ENCODE assay signal across 15 cellular contexts in genomic region chr22:43134553-43134952, GRCh38. TPM values are rescaled to one million over a fixed set of nuclear protein-coding genes. Genes with fewer than 3 reads are reported as not detected.
DNase-seq lines count a peak whose midpoint lies in the region; ATAC-seq, FAIRE-seq and TF ChIP-seq lines count a peak whose summit lies in the region.
"Had no signal": no experiment of that assay in that cellular context is flagged by ENCODE, and none has a peak within 500 bp of the region (broad histone marks: within the 10 kb centered on the region; RNA-seq: fewer than 3 reads in every experiment).

No MANE protein-coding gene starts in this region.

- H3K36me3 ChIP-seq in K562 (ENCODE audit: control insufficient read depth, insufficient read depth, low read length) = peaks cover 71% of the 10 kb centered on the region
- H3K36me3 ChIP-seq in osteoblast (ENCODE audit: insufficient read depth, low read length) = peaks cover 46% of the 10 kb centered on the region

- H2AFZ ChIP-seq in K562 (ENCODE audit: low read depth, low read length) = no peak overlapping the region
- H2AFZ ChIP-seq in osteoblast (ENCODE audit: low read length) = no peak overlapping the region

- no peaks in the 10 kb centered on the region for H3K27me3 ChIP-seq in K562 (ENCODE audit: control insufficient read depth in 2 of 2, insufficient read depth in 2 of 2, low read length in 2 of 2)
- H3K27me3 ChIP-seq in osteoblast (ENCODE audit: insufficient read depth, low read length) = no peaks in the 10 kb centered on the region

- no peak overlapping the region for H3K4me2 ChIP-seq in K562 (ENCODE audit: insufficient read depth, low read length)
- no peak overlapping the region for H3K4me2 ChIP-seq in osteoblast (ENCODE audit: insufficient read depth, low read length)

- no peak for DNase-seq in GM12891 (ENCODE audit: insufficient read length, low spot score)
- DNase-seq in K562 (ENCODE audit: extremely low read depth in 1 of 4, low spot score in 3 of 4) = no peak
- DNase-seq in osteoblast (ENCODE audit: insufficient read length, low spot score, missing footprints) = peak; percentile 39
- DNase-seq in NCI-H2081 treated with DMSO at 0.1 percent for 48 hours (lab: John Stamatoyannopoulos, UW) = no peak
- DNase-seq: C1 segment of cervical spinal cord; Calu3; CD4-positive, alpha-beta memory T cell; COR-L47; DMS53; DMS79 treated with DMSO at 0.1 percent for 48 hours; GOT3; HFFc6 had no signal

- TF ChIP-seq CTCF in K562 (IDR thresholded peaks at IDR 0.05 in 2 of 3, conservative IDR thresholded peaks at IDR 0.05 in 1 of 3; ENCODE audit: insufficient read depth in 2 of 3, low read depth in 1 of 3, low read length in 3 of 3) = no peak
- TF ChIP-seq CTCF in osteoblast (IDR thresholded peaks at IDR 0.05; ENCODE audit: extremely low read depth, low read depth, low read length) = no peak

- BruUV-seq in K562 (replicated peaks; lab: Mats Ljungman, UMichigan) = no TSS peak

- intact Hi-C loops in K562 (cut with micrococcal nuclease) = no loop called here

- FAIRE-seq in GM12891 (lab: Jason Lieb, UNC) (peak; percentile 23), K562 (lab: Jason Lieb, UNC) (no peak)
- FAIRE-seq: G401.6, H54 had no signal

- peaks cover 0 to 7% of the 10 kb centered on the region in 2 experiments; a peak in 3 of 5 replicates for H3K4me1 ChIP-seq in K562 (replicated peaks in 1 of 2; ENCODE audit: control insufficient read depth in 2 of 2, insufficient read depth in 2 of 2, low read length in 2 of 2)
- no peaks in the 10 kb centered on the region for H3K4me1 ChIP-seq in osteoblast (ENCODE audit: insufficient read depth, low read length)
- H3K4me1 ChIP-seq: HAP-1 had no signal

- TF ChIP-seq EP300 in K562 (IDR thresholded peaks at IDR 0.05; ENCODE audit: low read length) = no peak

- TF ChIP-seq POLR2A in GM12891 (IDR thresholded peaks at IDR 0.05; ENCODE audit: low read depth, low read length) (no peak), K562 (conservative IDR thresholded peaks at IDR 0.05) (no peak)

- no peaks in the 10 kb centered on the region for H3K9me1 ChIP-seq in K562 (ENCODE audit: control insufficient read depth, insufficient read depth, low read length)

- POLR2A ChIA-PET in K562 (lab: Yijun Ruan, JAX) = no interaction called here

- no peak for TF ChIP-seq RAD21 in K562 (CRISPR knock-in tag; conservative IDR thresholded peaks at IDR 0.05 in 1 of 2, IDR thresholded peaks at IDR 0.05 in 1 of 2)

- ATAC-seq in K562 = no peak

- H3K4me3 ChIP-seq in K562 = no peak overlapping the region
- no peak overlapping the region for H3K4me3 ChIP-seq in osteoblast (ENCODE audit: insufficient read depth, low read length)
- H3K4me3 ChIP-seq: HAP-1 had no signal

- no peak overlapping the region for H3K9ac ChIP-seq in K562 (ENCODE audit: insufficient read depth in 1 of 2, low read depth in 2 of 2, low read length in 2 of 2)

- no peaks in the 10 kb centered on the region for H3K9me3 ChIP-seq in K562 (replicated peaks; ENCODE audit: control insufficient read depth, insufficient read depth, low read depth, low read length)
- no peaks in the 10 kb centered on the region for H3K9me3 ChIP-seq in osteoblast (ENCODE audit: low read depth, low read length)
- H3K9me3 ChIP-seq: HAP-1 had no signal

- CTCF ChIA-PET in K562 (lab: Yijun Ruan, JAX; ENCODE audit: low intra/inter-chr PET ratio) = no interaction called here

- in situ Hi-C loops in K562 (cut with MboI) = no loop called here

- 100% methylated on average over 2 of the region's 4 CpGs for whole genome bisulfite sequencing in K562 (ENCODE audit: insufficient coverage, low coverage, missing lambda C conversion rate)

- H4K20me1 ChIP-seq in K562 (replicated peaks; ENCODE audit: control insufficient read depth, insufficient read depth, low read length) = no peaks in the 10 kb centered on the region
- no peaks in the 10 kb centered on the region for H4K20me1 ChIP-seq in osteoblast (ENCODE audit: insufficient read depth, low read length)

- H3K27ac ChIP-seq in K562 (ENCODE audit: extremely low read depth, low read depth, low read length) (no peak overlapping the region), osteoblast (ENCODE audit: low read depth, low read length) (no peak overlapping the region)

- H3K79me2 ChIP-seq in K562 (ENCODE audit: control insufficient read depth, insufficient read depth, low read length) = no peaks in the 10 kb centered on the region
- H3K79me2 ChIP-seq in osteoblast (ENCODE audit: insufficient read depth, low read length) = no peaks in the 10 kb centered on the region

RNA-seq across cellular contexts. Expression of gene MCAT, which starts 8.6 kb away (rescaled TPM):
- 12.8 TPM for polyA plus RNA-seq in GM12891 (2012; ENCODE audit: low read depth, missing spikeins)
- 25.0 and 49.3 TPM in 2 replicates for total RNA-seq in K562 (2011; cell fraction: chromatin; rRNA removed; ENCODE audit: low replicate concordance)
- total RNA-seq in K562 (2011; cell fraction: nucleolus; rRNA removed) = 30.9 and 31.7 TPM in 2 replicates
- total RNA-seq in K562 (2011; cell fraction: nucleoplasm; rRNA removed) = 31.2 and 31.8 TPM in 2 replicates
- total RNA-seq in K562 (2014; rRNA removed) = 23.7 and 28.4 TPM in 2 replicates
- total RNA-seq in K562 (2014; rRNA removed; fragmentation: Illumina TruSeq; extraction: Trizol) = 8.1 and 9.6 TPM in 2 replicates
- total RNA-seq in K562 (2015; rRNA removed; fragmentation: Illumina TruSeq; extraction: Trizol) = 11.7 and 12.4 TPM in 2 replicates
- total RNA-seq in K562 (2021) = 26.3 and 27.8 TPM in 2 replicates
- 13.9 and 14.0 TPM in 2 replicates for polyA plus RNA-seq in K562 (2011; rRNA removed)
- 17.7 and 40.8 TPM in 2 replicates for polyA plus RNA-seq in K562 (2011; cell fraction: cytosol; rRNA removed)
- polyA plus RNA-seq in K562 (2011; cell fraction: nucleus; rRNA removed) = 13.2 and 14.3 TPM in 2 replicates
- 12.8 and 15.3 TPM in 2 replicates for polyA plus RNA-seq in K562 (2012)
- polyA plus RNA-seq in K562 (2014; fragmentation: Illumina TruSeq; extraction: Trizol) = 15.0 TPM in 2 replicates
- polyA plus RNA-seq in K562 (2014; fragmentation: Nextera tagmentation; extraction: Ambion mirVana) = 1 to 10 TPM; 3.3 to 4.6 TPM
- 25.3 and 27.7 TPM in 2 replicates for polyA plus RNA-seq in K562 (2014; rRNA removed)
- 15.7 and 17.6 TPM in 2 replicates for polyA minus RNA-seq in K562 (2011; rRNA and poly(A)+ RNA removed)
- polyA minus RNA-seq in K562 (2011; cell fraction: cytosol; rRNA and poly(A)+ RNA removed) = 9.4 and 11.2 TPM in 2 replicates
- polyA minus RNA-seq in K562 (2011; cell fraction: nucleus; rRNA and poly(A)+ RNA removed) = 8.2 and 15.8 TPM in 2 replicates
- total RNA-seq in osteoblast = 12.7 and 21.4 TPM in 2 replicates

RNA-seq across cellular contexts. Expression of gene TSPO, which starts 16.8 kb away (rescaled TPM):
- 5.6 TPM for polyA plus RNA-seq in GM12891 (2012; ENCODE audit: low read depth, missing spikeins)
- 4.2 and 18.3 TPM in 2 replicates for total RNA-seq in K562 (2011; cell fraction: chromatin; rRNA removed; ENCODE audit: low replicate concordance)
- total RNA-seq in K562 (2011; cell fraction: nucleolus; rRNA removed) = 30.4 and 33.7 TPM in 2 replicates
- total RNA-seq in K562 (2011; cell fraction: nucleoplasm; rRNA removed) = 12.2 and 13.5 TPM in 2 replicates
- total RNA-seq in K562 (2014; rRNA removed) = 108 and 141 TPM in 2 replicates
- total RNA-seq in K562 (2014; rRNA removed; fragmentation: Illumina TruSeq; extraction: Trizol) = 6.0 and 7.2 TPM in 2 replicates
- 25.3 and 29.2 TPM in 2 replicates for total RNA-seq in K562 (2015; rRNA removed; fragmentation: Illumina TruSeq; extraction: Trizol)
- total RNA-seq in K562 (2021) = 81.7 and 82.4 TPM in 2 replicates
- polyA plus RNA-seq in K562 (2011; rRNA removed) = 29.0 and 49.9 TPM in 2 replicates
- 81.9 and 251 TPM in 2 replicates for polyA plus RNA-seq in K562 (2011; cell fraction: cytosol; rRNA removed)
- polyA plus RNA-seq in K562 (2011; cell fraction: nucleus; rRNA removed) = 42.5 and 50.8 TPM in 2 replicates
- 45.5 and 82.4 TPM in 2 replicates for polyA plus RNA-seq in K562 (2012)
- 11.5 and 38.8 TPM in 2 replicates for polyA plus RNA-seq in K562 (2014; fragmentation: Illumina TruSeq; extraction: Trizol)
- 10 to 100 TPM in 1 of 2 experiments, 1 to 10 TPM in 1; 4.9 to 18.0 TPM for polyA plus RNA-seq in K562 (2014; fragmentation: Nextera tagmentation; extraction: Ambion mirVana)
- 126 and 139 TPM in 2 replicates for polyA plus RNA-seq in K562 (2014; rRNA removed)
- polyA minus RNA-seq in K562 (2011; rRNA and poly(A)+ RNA removed) = 2.7 and 3.9 TPM in 2 replicates
- 15.2 and 30.7 TPM in 2 replicates for polyA minus RNA-seq in K562 (2011; cell fraction: cytosol; rRNA and poly(A)+ RNA removed)
- polyA minus RNA-seq in K562 (2011; cell fraction: nucleus; rRNA and poly(A)+ RNA removed) = 7.3 and 7.7 TPM in 2 replicates
- total RNA-seq in osteoblast = 274 and 297 TPM in 2 replicates

RNA-seq across cellular contexts. Expression of gene BIK, which starts 24.0 kb away (rescaled TPM):
- polyA plus RNA-seq in GM12891 (2012; ENCODE audit: low read depth, missing spikeins) = 8.7 TPM
- not detected in 2 replicates for total RNA-seq in K562 (2011; cell fraction: chromatin; rRNA removed; ENCODE audit: low replicate concordance)
- 0.33 TPM in 1 of 2 replicates, not detected in the other for total RNA-seq in K562 (2011; cell fraction: nucleolus; rRNA removed)
- not detected in 2 replicates for total RNA-seq in K562 (2011; cell fraction: nucleoplasm; rRNA removed)
- total RNA-seq in K562 (2014; rRNA removed) = 0.18 and 0.69 TPM in 2 replicates
- total RNA-seq in K562 (2014; rRNA removed; fragmentation: Illumina TruSeq; extraction: Trizol) = 0.15 and 0.19 TPM in 2 replicates
- not detected in 2 replicates for total RNA-seq in K562 (2015; rRNA removed; fragmentation: Illumina TruSeq; extraction: Trizol)
- 0.20 and 0.22 TPM in 2 replicates for total RNA-seq in K562 (2021)
- polyA plus RNA-seq in K562 (2011; rRNA removed) = 0.08 and 0.34 TPM in 2 replicates
- 0.58 and 0.78 TPM in 2 replicates for polyA plus RNA-seq in K562 (2011; cell fraction: cytosol; rRNA removed)
- 0.41 TPM in 1 of 2 replicates, not detected in the other for polyA plus RNA-seq in K562 (2011; cell fraction: nucleus; rRNA removed)
- 0.10 and 0.18 TPM in 2 replicates for polyA plus RNA-seq in K562 (2012)
- not detected in 2 replicates for polyA plus RNA-seq in K562 (2014; fragmentation: Illumina TruSeq; extraction: Trizol)
- polyA plus RNA-seq in K562 (2014; fragmentation: Nextera tagmentation; extraction: Ambion mirVana) = not detected
- polyA plus RNA-seq in K562 (2014; rRNA removed) = 0.23 and 0.28 TPM in 2 replicates
- not detected in 2 replicates for polyA minus RNA-seq in K562 (2011; rRNA and poly(A)+ RNA removed)
- not detected in 2 replicates for polyA minus RNA-seq in K562 (2011; cell fraction: cytosol; rRNA and poly(A)+ RNA removed)
- polyA minus RNA-seq in K562 (2011; cell fraction: nucleus; rRNA and poly(A)+ RNA removed) = not detected in 2 replicates
- not detected in 2 replicates for total RNA-seq in osteoblast

RNA-seq across cellular contexts. Expression of gene TTLL1, which starts 45.4 kb away (rescaled TPM):
- polyA plus RNA-seq in GM12891 (2012; ENCODE audit: low read depth, missing spikeins) = 5.2 TPM
- 0.49 and 0.81 TPM in 2 replicates for total RNA-seq in K562 (2011; cell fraction: chromatin; rRNA removed; ENCODE audit: low replicate concordance)
- total RNA-seq in K562 (2011; cell fraction: nucleolus; rRNA removed) = 0.33 and 0.66 TPM in 2 replicates
- 0.37 TPM in 1 of 2 replicates, not detected in the other for total RNA-seq in K562 (2011; cell fraction: nucleoplasm; rRNA removed)
- total RNA-seq in K562 (2014; rRNA removed) (0.14 and 0.29 TPM in 2 replicates), K562 (2014; rRNA removed; fragmentation: Illumina TruSeq; extraction: Trizol) (0.22 and 0.25 TPM in 2 replicates), K562 (2015; rRNA removed; fragmentation: Illumina TruSeq; extraction: Trizol) (0.19 and 0.43 TPM in 2 replicates), K562 (2021) (0.16 and 0.29 TPM in 2 replicates), osteoblast (15.9 and 20.0 TPM in 2 replicates)
- polyA plus RNA-seq in K562 (2011; rRNA removed) (0.85 and 1.7 TPM in 2 replicates), K562 (2014; fragmentation: Illumina TruSeq; extraction: Trizol) (0.26 and 0.36 TPM in 2 replicates), K562 (2014; fragmentation: Nextera tagmentation; extraction: Ambion mirVana) (under 1 TPM; 0.06 to 0.08 TPM), K562 (2014; rRNA removed) (0.17 and 0.76 TPM in 2 replicates)
- polyA plus RNA-seq in K562 (2011; cell fraction: cytosol; rRNA removed) = 0.94 and 2.0 TPM in 2 replicates
- 0.64 and 1.2 TPM in 2 replicates for polyA plus RNA-seq in K562 (2011; cell fraction: nucleus; rRNA removed)
- polyA plus RNA-seq in K562 (2012) = 0.43 and 2.2 TPM in 2 replicates
- 0.63 and 1.1 TPM in 2 replicates for polyA minus RNA-seq in K562 (2011; rRNA and poly(A)+ RNA removed)
- not detected in 2 replicates for polyA minus RNA-seq in K562 (2011; cell fraction: cytosol; rRNA and poly(A)+ RNA removed)
- polyA minus RNA-seq in K562 (2011; cell fraction: nucleus; rRNA and poly(A)+ RNA removed) = 0.27 and 0.44 TPM in 2 replicates

RNA-seq across cellular contexts. Expression of gene TTLL12, which starts 52.4 kb away (rescaled TPM):
- 30.0 TPM for polyA plus RNA-seq in GM12891 (2012; ENCODE audit: low read depth, missing spikeins)
- 25.0 and 72.9 TPM in 2 replicates for total RNA-seq in K562 (2011; cell fraction: chromatin; rRNA removed; ENCODE audit: low replicate concordance)
- 53.6 and 60.0 TPM in 2 replicates for total RNA-seq in K562 (2011; cell fraction: nucleolus; rRNA removed)
- total RNA-seq in K562 (2011; cell fraction: nucleoplasm; rRNA removed) = 38.6 and 40.0 TPM in 2 replicates
- total RNA-seq in K562 (2014; rRNA removed) = 110 and 158 TPM in 2 replicates
- total RNA-seq in K562 (2014; rRNA removed; fragmentation: Illumina TruSeq; extraction: Trizol) = 15.6 and 19.4 TPM in 2 replicates
- total RNA-seq in K562 (2015; rRNA removed; fragmentation: Illumina TruSeq; extraction: Trizol) = 43.0 and 46.7 TPM in 2 replicates
- total RNA-seq in K562 (2021) = 125 and 128 TPM in 2 replicates
- polyA plus RNA-seq in K562 (2011; rRNA removed) = 34.1 and 51.4 TPM in 2 replicates
- 41.6 and 126 TPM in 2 replicates for polyA plus RNA-seq in K562 (2011; cell fraction: cytosol; rRNA removed)
- polyA plus RNA-seq in K562 (2011; cell fraction: nucleus; rRNA removed) = 57.2 and 116 TPM in 2 replicates
- 74.1 and 75.9 TPM in 2 replicates for polyA plus RNA-seq in K562 (2012)
- polyA plus RNA-seq in K562 (2014; fragmentation: Illumina TruSeq; extraction: Trizol) = 70.4 and 136 TPM in 2 replicates
- polyA plus RNA-seq in K562 (2014; fragmentation: Nextera tagmentation; extraction: Ambion mirVana) = 1 to 10 TPM; 1.3 to 1.6 TPM
- 75.2 and 82.3 TPM in 2 replicates for polyA plus RNA-seq in K562 (2014; rRNA removed)
- polyA minus RNA-seq in K562 (2011; rRNA and poly(A)+ RNA removed) = 18.4 and 27.6 TPM in 2 replicates
- 57.8 and 61.9 TPM in 2 replicates for polyA minus RNA-seq in K562 (2011; cell fraction: cytosol; rRNA and poly(A)+ RNA removed)
- polyA minus RNA-seq in K562 (2011; cell fraction: nucleus; rRNA and poly(A)+ RNA removed) = 24.0 and 25.8 TPM in 2 replicates
- 29.0 and 29.2 TPM in 2 replicates for total RNA-seq in osteoblast
